In genomic region chr1:15757575-15758401, GRCh38 we compare ENCODE assay signal across 10 cellular contexts. TPM values are rescaled to one million over a fixed set of nuclear protein-coding genes. Genes with fewer than 3 reads are reported as not detected.
A peak's percentile ranks its signal among the peaks of the same experiment; 100 is the strongest.
DNase-seq lines count a peak whose midpoint lies in the region; ATAC-seq, FAIRE-seq and TF ChIP-seq lines count a peak whose summit lies in the region.
"Had no signal": no experiment of that assay in that cellular context is flagged by ENCODE, and none has a peak within 500 bp of the region (broad histone marks: within the 10 kb centered on the region; RNA-seq: fewer than 3 reads in every experiment).

No MANE protein-coding gene starts in this region.

- no peak for DNase-seq in activated T-cell treated with anti-CD3 and anti-CD28 coated beads, Interleukin-2, amount 50 U/mL, for 4 hours
- no peak for DNase-seq in activated T-cell treated with anti-CD3 and anti-CD28 coated beads, Interleukin-2, amount 50 U/mL, for 48 hours
- DNase-seq in bronchial epithelial cell (ENCODE audit: low read depth) = no peak
- no peak for DNase-seq in lower lobe of right lung
- DNase-seq in transverse colon = peak; percentile 70
- DNase-seq in NCI-H128 (lab: John Stamatoyannopoulos, UW; ENCODE audit: unreplicated experiment) = no peak
- no peak for DNase-seq in NCI-H2107 (lab: John Stamatoyannopoulos, UW)
- DNase-seq in GM19238 (ENCODE audit: insufficient read length, low spot score) = no peak

- no peak for ATAC-seq in activated T-cell treated with anti-CD3 and anti-CD28 coated beads, Interleukin-2, amount 50 U/mL, for 4 hours
- peak in 1 of 2 donors; percentile 20 for ATAC-seq in lower lobe of right lung

- peak overlapping the region; percentile 76 for H3K27ac ChIP-seq in lower lobe of right lung
- H3K27ac ChIP-seq in transverse colon = peak overlapping the region; percentile 71 to 87 (median 85)
- H3K27ac ChIP-seq: KMS-11 had no signal

- H3K4me1 ChIP-seq in lower lobe of right lung (peaks cover 37% of the 10 kb centered on the region), transverse colon (peaks cover 3 to 71% (median 38%) of the 10 kb centered on the region in 4 donors)

- intact Hi-C loops in lower lobe of right lung (cut with DNase I) (no loop called here), transverse colon (cut with DNase I; ENCODE audit: low total_unique reads) (no loop called here)

- 8% methylated on average over 24 of the region's 28 CpGs; no CpG with 5 or more reads in 1 of the 2 donors for WGBS in transverse colon (ENCODE audit: low coverage in 1 of 2), 2 donors

- no peak for TF ChIP-seq EP300 in transverse colon (IDR thresholded peaks at IDR 0.05; ENCODE audit: low read depth)

- H3K4me3 Mint-ChIP-seq in activated T-cell treated with anti-CD3 and anti-CD28 coated beads, Interleukin-2, amount 50 U/mL, for 4 hours = peak overlapping the region; percentile 58

- H3K27me3 ChIP-seq in bronchial epithelial cell (ENCODE audit: control insufficient read depth, insufficient read depth, low read length) = no peaks in the 10 kb centered on the region
- peaks cover 30% of the 10 kb centered on the region for H3K27me3 ChIP-seq in lower lobe of right lung (ENCODE audit: low read depth)
- H3K27me3 ChIP-seq in transverse colon = peaks cover 20% of the 10 kb centered on the region

- H3K4me1 Mint-ChIP-seq in activated T-cell treated with anti-CD3 and anti-CD28 coated beads, Interleukin-2, amount 50 U/mL, for 4 hours (ENCODE audit: low read depth) = peaks cover 18% of the 10 kb centered on the region

- H3K27me3 Mint-ChIP-seq in activated T-cell treated with anti-CD3 and anti-CD28 coated beads, Interleukin-2, amount 50 U/mL, for 4 hours (ENCODE audit: low read depth) = peaks cover 46% of the 10 kb centered on the region

- TF ChIP-seq POLR2A in transverse colon (IDR thresholded peaks at IDR 0.05) = peak; percentile 62

- H3K9me3 ChIP-seq in lower lobe of right lung (no peaks in the 10 kb centered on the region), transverse colon (no peaks in the 10 kb centered on the region)

- TF ChIP-seq CTCF in bronchial epithelial cell (IDR thresholded peaks at IDR 0.05; ENCODE audit: insufficient read depth, low read length, severe bottlenecking) (no peak), lower lobe of right lung (IDR thresholded peaks at IDR 0.05) (no peak), transverse colon (IDR thresholded peaks at IDR 0.05) (peak in 1 of 5 experiments; percentile 9)

- no peaks in the 10 kb centered on the region for H3K9me3 Mint-ChIP-seq in activated T-cell treated with anti-CD3 and anti-CD28 coated beads, Interleukin-2, amount 50 U/mL, for 4 hours

- in situ Hi-C loops in transverse colon (cut with MboI; ENCODE audit: low pct_ligation_motif_present in 1 of 4, low pct_unique_long_range_greater_than_20kb in 1 of 4, low sequenced_read_pairs in 3 of 4) = no loop called here

- peak overlapping the region; percentile 62 for H3K4me3 ChIP-seq in bronchial epithelial cell (ENCODE audit: low read depth, low read length)
- peak overlapping the region; percentile 61 for H3K4me3 ChIP-seq in lower lobe of right lung
- H3K4me3 ChIP-seq in transverse colon = peak overlapping the region; percentile 32 to 84 (median 76)

- H3K36me3 ChIP-seq in bronchial epithelial cell (ENCODE audit: control insufficient read depth, insufficient read depth, low read length) = no peaks in the 10 kb centered on the region
- H3K36me3 ChIP-seq in lower lobe of right lung = no peaks in the 10 kb centered on the region
- no peaks in the 10 kb centered on the region for H3K36me3 ChIP-seq in transverse colon

- H3K36me3 Mint-ChIP-seq in activated T-cell treated with anti-CD3 and anti-CD28 coated beads, Interleukin-2, amount 50 U/mL, for 4 hours (ENCODE audit: insufficient read depth) = no peaks in the 10 kb centered on the region

- FAIRE-seq in bronchial epithelial cell (lab: Jason Lieb, UNC) = no peak

RNA-seq across cellular contexts. Expression of gene FBLIM1, which starts 0.8 kb away (rescaled TPM):
- under 1 TPM; 0.16 to 0.48 (median 0.16) TPM for total RNA-seq in activated T-cell treated with anti-CD3 and anti-CD28 coated beads, Interleukin-2, amount 50 U/mL, for 4 hours
- 60.9 and 72.4 TPM in 2 replicates for total RNA-seq in bronchial epithelial cell
- total RNA-seq in lower lobe of right lung = 20.1 TPM
- total RNA-seq in transverse colon = 100 to 1,000 TPM; 140 to 411 (median 311) TPM

RNA-seq across cellular contexts. Expression of gene TMEM82, which starts 15.5 kb away (rescaled TPM):
- total RNA-seq in activated T-cell treated with anti-CD3 and anti-CD28 coated beads, Interleukin-2, amount 50 U/mL, for 4 hours = not detected
- total RNA-seq in bronchial epithelial cell = not detected in 2 replicates
- not detected for total RNA-seq in lower lobe of right lung
- 10 to 100 TPM in 3 of 4 donors, 1 to 10 TPM in 1; 1.8 to 30.3 (median 19.2) TPM for total RNA-seq in transverse colon
- total RNA-seq: Daoy had no signal

RNA-seq across cellular contexts. Expression of gene SLC25A34, which starts 21.7 kb away (rescaled TPM):
- total RNA-seq in activated T-cell treated with anti-CD3 and anti-CD28 coated beads, Interleukin-2, amount 50 U/mL, for 4 hours = 1 to 10 TPM; 1.1 to 2.8 (median 1.4) TPM
- under 0.01 and 0.38 TPM in 2 replicates for total RNA-seq in bronchial epithelial cell
- 3.5 TPM for total RNA-seq in lower lobe of right lung
- total RNA-seq in transverse colon = 10 to 100 TPM; 12.9 to 73.3 (median 36.2) TPM

RNA-seq across cellular contexts. Expression of gene UQCRHL, which starts 49.7 kb away (rescaled TPM):
- total RNA-seq in activated T-cell treated with anti-CD3 and anti-CD28 coated beads, Interleukin-2, amount 50 U/mL, for 4 hours = 1 to 10 TPM; 1.2 to 2.1 (median 1.7) TPM
- total RNA-seq in bronchial epithelial cell (1.8 and 4.9 TPM in 2 replicates), lower lobe of right lung (1.1 TPM), transverse colon (1 to 10 TPM in 3 of 4 donors, under 1 TPM in 1; 0.75 to 3.0 (median 1.7) TPM)

Comparison
In these comparisons a context has a peak if more than half of its experiments do, and no peak if none do; other contexts are left out.
1. RNA of gene FBLIM1, which starts 0.8 kb away (total RNA-seq): 140 to 411 TPM in transverse colon, 60.9 to 72.4 TPM in bronchial epithelial cell and 20.1 TPM in lower lobe of right lung (single experiment); 0.16 to 0.48 TPM in activated T-cell treated with anti-CD3 and anti-CD28 coated beads, Interleukin-2, amount 50 U/mL, for 4 hours; every median in the first group is over 10 times any median in the second.
2. Peak in every context shown above with its lines, with median percentiles within 50 percentile points of each other: H3K4me3 ChIP-seq.